ENCODE assay signal across 1 cellular context in genomic region chrX:49002091-49002935, GRCh38.
A peak's percentile ranks its signal among the peaks of the same experiment; 100 is the strongest.
TF ChIP-seq lines count a peak whose summit lies in the region.

Gene GRIPAP1, minus strand, starts transcription at chrX:49002264. Its CDS starts 35 bp downstream, at chrX:49002229.

TF ChIP-seq in HepG2, 621 proteins besides CTCF, POLR2A, EP300 and RAD21 (continued from another document and continues in another):
- 0 out of 2 replicates have a peak, but pooled peaks have one; percentile 39 for TF ChIP-seq ZNF263 (CRISPR knock-in tag; IDR thresholded peaks at IDR 0.05)
- 0 out of 2 replicates have a peak, but pooled peaks have one; percentile 13 for TF ChIP-seq ZNF770 (CRISPR knock-in tag; IDR thresholded peaks at IDR 0.05)
- peak; percentile 86 for TF ChIP-seq PATZ1 (CRISPR knock-in tag; IDR thresholded peaks at IDR 0.05)
- TF ChIP-seq CREB1 (IDR thresholded peaks at IDR 0.05): peak; percentile 31; the same call in 1 of the 2 replicates
- peak; percentile 54 for TF ChIP-seq CREB1 (CRISPR knock-in tag; IDR thresholded peaks at IDR 0.05)
- TF ChIP-seq ZNF619 (CRISPR knock-in tag; IDR thresholded peaks at IDR 0.05): 0 out of 2 replicates have a peak, but pooled peaks have one; percentile 28
- TF ChIP-seq PHF8 (CRISPR knock-in tag; IDR thresholded peaks at IDR 0.05): peak; percentile 61
- TF ChIP-seq ZNF740 (CRISPR knock-in tag; IDR thresholded peaks at IDR 0.05): peak; percentile 67; the same call in 1 of the 2 replicates
- TF ChIP-seq FOXM1 (CRISPR knock-in tag; IDR thresholded peaks at IDR 0.05): no peak
- TF ChIP-seq ZZZ3 (CRISPR knock-in tag; IDR thresholded peaks at IDR 0.05; ENCODE audit: borderline replicate concordance): no peak
- peak; percentile 66 for TF ChIP-seq POLR2G (IDR thresholded peaks at IDR 0.05; ENCODE audit: low read depth, low read length)
- TF ChIP-seq HDAC1 (CRISPR knock-in tag; IDR thresholded peaks at IDR 0.05): peak; percentile 38; the same call in 1 of the 2 replicates
- TF ChIP-seq ZNF687 (CRISPR knock-in tag; IDR thresholded peaks at IDR 0.05): peak; percentile 62
- TF ChIP-seq ZNF605 (CRISPR knock-in tag; IDR thresholded peaks at IDR 0.05): 0 out of 2 replicates have a peak, but pooled peaks have one; percentile 22
- TF ChIP-seq KAT8 (CRISPR knock-in tag; IDR thresholded peaks at IDR 0.05): peak; percentile 49; the same call in 1 of the 2 replicates
- TF ChIP-seq SOX6 (IDR thresholded peaks at IDR 0.05): no peak
- TF ChIP-seq SOX6 (CRISPR knock-in tag; IDR thresholded peaks at IDR 0.05): 0 out of 2 replicates have a peak, but pooled peaks have one; percentile 32
- TF ChIP-seq NCOA2 (CRISPR knock-in tag; IDR thresholded peaks at IDR 0.05): no peak
- TF ChIP-seq RBFOX2 (IDR thresholded peaks at IDR 0.05; ENCODE audit: low read depth, low read length): 0 out of 2 replicates have a peak, but pooled peaks have one; percentile 27
- TF ChIP-seq YEATS4 (CRISPR knock-in tag; IDR thresholded peaks at IDR 0.05; ENCODE audit: borderline replicate concordance): peak; percentile 52; the same call in 1 of the 2 replicates
- TF ChIP-seq HNF1B (CRISPR knock-in tag; IDR thresholded peaks at IDR 0.05): peak; percentile 66; the same call in 1 of the 2 replicates
- TF ChIP-seq DRAP1 (CRISPR knock-in tag; IDR thresholded peaks at IDR 0.05): peak; percentile 90
- 0 out of 2 replicates have a peak, but pooled peaks have one; percentile 19 for TF ChIP-seq ZNF501 (CRISPR knock-in tag; IDR thresholded peaks at IDR 0.05)
- TF ChIP-seq PRDM10 (CRISPR knock-in tag; IDR thresholded peaks at IDR 0.05; ENCODE audit: low read depth): peak; percentile 99
- peak in 1 of 2 experiments; percentile 32; a peak in 1 of 4 replicates for TF ChIP-seq REST (IDR thresholded peaks at IDR 0.05; ENCODE audit: borderline replicate concordance in 1 of 2, low read depth in 1 of 2, low read length in 2 of 2)
- no peak for TF ChIP-seq NR1H2 (CRISPR knock-in tag; IDR thresholded peaks at IDR 0.05; ENCODE audit: borderline replicate concordance, low read depth)
- TF ChIP-seq SIN3A (IDR thresholded peaks at IDR 0.05; ENCODE audit: borderline replicate concordance, low read depth, low read length): 0 out of 2 replicates have a peak, but pooled peaks have one; percentile 26
- TF ChIP-seq ASH2L (IDR thresholded peaks at IDR 0.05; ENCODE audit: insufficient read length, low read depth, low read length): peak; percentile 10
- no peak for TF ChIP-seq HOXA5 (CRISPR knock-in tag; IDR thresholded peaks at IDR 0.05)
- peak; percentile 45 for TF ChIP-seq SALL1 (CRISPR knock-in tag; IDR thresholded peaks at IDR 0.05)
- TF ChIP-seq TBL1XR1 (IDR thresholded peaks at IDR 0.05; ENCODE audit: borderline replicate concordance, low read length, partially characterized antibody): no peak
- TF ChIP-seq HNRNPH1 (optimal IDR thresholded peaks at IDR 0.05; ENCODE audit: low read depth, low read length): peak; percentile 92
- TF ChIP-seq UBTF (CRISPR knock-in tag; IDR thresholded peaks at IDR 0.05): peak; percentile 37; the same call in 1 of the 2 replicates
- peak; percentile 62; the same call in 1 of the 2 replicates for TF ChIP-seq DR1 (CRISPR knock-in tag; IDR thresholded peaks at IDR 0.05)
- TF ChIP-seq CREM (IDR thresholded peaks at IDR 0.05): peak; percentile 34; the same call in 1 of the 2 replicates
- no peak for TF ChIP-seq CREM (CRISPR knock-in tag; IDR thresholded peaks at IDR 0.05)
- peak; percentile 95 for TF ChIP-seq TAF1 (CRISPR knock-in tag; IDR thresholded peaks at IDR 0.05)
- TF ChIP-seq GATAD1 (CRISPR knock-in tag; IDR thresholded peaks at IDR 0.05): peak; percentile 50
- 0 out of 2 replicates have a peak, but pooled peaks have one; percentile 9 for TF ChIP-seq MED1 (CRISPR knock-in tag; IDR thresholded peaks at IDR 0.05)
